Comparison of ENCODE assay signal across 20 cellular contexts in the genomic region with DNA sequence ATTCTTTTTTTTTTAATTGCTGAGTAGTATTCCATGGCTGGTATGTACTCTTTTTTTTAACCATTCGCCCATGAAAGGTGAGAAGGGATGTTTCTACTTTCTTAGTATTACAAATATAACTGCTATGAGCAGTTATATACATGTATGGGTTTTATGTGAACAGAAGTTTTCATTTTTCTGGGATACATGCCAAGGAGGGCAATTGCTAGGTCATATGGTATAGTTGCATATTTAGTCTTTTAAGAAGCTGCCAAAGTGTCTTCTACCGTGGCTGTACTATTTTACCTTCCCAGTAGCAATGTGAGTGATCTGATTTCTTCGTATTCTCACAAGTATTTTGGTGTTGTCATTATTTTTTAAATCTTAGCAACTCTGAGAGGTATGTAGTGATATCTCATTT. TPM values are rescaled to one million over a fixed set of nuclear protein-coding genes. Genes with fewer than 3 reads are reported as not detected.
DNase-seq lines count a peak whose midpoint lies in the region; ATAC-seq and TF ChIP-seq lines count a peak whose summit lies in the region.
"Had no signal": no experiment of that assay in that cellular context is flagged by ENCODE, and none has a peak within 500 bp of the region (broad histone marks: within the 10 kb centered on the region; RNA-seq: fewer than 3 reads in every experiment).

No MANE protein-coding gene starts in this region.

- H3K4me1 ChIP-seq in A673 (ENCODE audit: insufficient read depth, low read length, poor library complexity, severe bottlenecking): no peaks in the 10 kb centered on the region
- H3K4me1 ChIP-seq: A549, BLaER1 had no signal

- H3K9me3 ChIP-seq in A673 (ENCODE audit: low read depth, low read length, poor library complexity, severe bottlenecking): no peaks in the 10 kb centered on the region

- no peak overlapping the region for H3K4me3 ChIP-seq in fibroblast of villous mesenchyme (ENCODE audit: low read depth, low read length)
- no peak overlapping the region for H3K4me3 ChIP-seq in A673 (ENCODE audit: low read depth, low read length, poor library complexity, severe bottlenecking)
- H3K4me3 ChIP-seq: A549, BLaER1, GM23338 had no signal

- no peak for ATAC-seq in activated CD4-positive, CD25-positive, alpha-beta regulatory T cell treated with anti-CD3 and anti-CD28 coated beads, Interleukin-2, amount 50 U/mL, for 24 hours
- ATAC-seq: A549, GM23338, HCT116 had no signal

- CTCF ChIA-PET in A673 (lab: Charles Lee): no interaction called here

- TF ChIP-seq CTCF in fibroblast of villous mesenchyme (IDR thresholded peaks at IDR 0.05; ENCODE audit: insufficient read depth, low read depth, low read length): no peak
- TF ChIP-seq CTCF in A673 (conservative IDR thresholded peaks at IDR 0.05; ENCODE audit: low read depth, low read length): no peak

- POLR2A ChIA-PET in A673 (lab: Charles Lee; ENCODE audit: low non-redundant PET): no interaction called here

- no peaks in the 10 kb centered on the region for H3K27me3 ChIP-seq in A673 (replicated peaks; ENCODE audit: insufficient read depth, low read depth, low read length, poor library complexity)
- H3K27me3 ChIP-seq: BLaER1 had no signal

- no TSS peak for BruUV-seq in A673 (replicated peaks; lab: Mats Ljungman, UMichigan)

- intact Hi-C loops in A673 (cut with micrococcal nuclease; ENCODE audit: unreplicated experiment): no loop called here

- DNase-seq in DMS 273 (lab: John Stamatoyannopoulos, UW; ENCODE audit: unreplicated experiment): peak; percentile 41
- no peak for DNase-seq in DMS 273 treated with DMSO at 0.1 percent for 48 hours (lab: John Stamatoyannopoulos, UW)
- peak; percentile 22 for DNase-seq in HCEC 1CT
- DNase-seq in NCI-H69 (lab: John Stamatoyannopoulos, UW): peak; percentile 23
- peak; percentile 27 for DNase-seq in fibroblast of villous mesenchyme (ENCODE audit: low read depth)
- no peak for DNase-seq in A673 (ENCODE audit: low spot score)
- DNase-seq: CD4-positive, alpha-beta memory T cell; DMS53; DND-41; EL; HFFc6 had no signal

- no peaks in the 10 kb centered on the region for H3K36me3 ChIP-seq in A673 (ENCODE audit: insufficient read depth, low read length, poor library complexity, severe bottlenecking)
- H3K36me3 ChIP-seq: BLaER1 had no signal

- no peak overlapping the region for H3K27ac ChIP-seq in A673 (ENCODE audit: low read depth, low read length, poor library complexity, severe bottlenecking)
- H3K27ac ChIP-seq: 22Rv1, A549, BLaER1, HL-60 had no signal

RNA-seq across cellular contexts. Expression of a gene that starts 11.2 kb away (rescaled TPM):
- not detected in 2 replicates for total RNA-seq in fibroblast of villous mesenchyme
- not detected in 2 replicates for total RNA-seq in A673 (2021)
- total RNA-seq: CD4-positive, alpha-beta memory T cell; G401; GM23338; HFFc6; HT1080 had no signal

RNA-seq across cellular contexts. Expression of a gene that starts 20.7 kb away (rescaled TPM):
- total RNA-seq in fibroblast of villous mesenchyme (25.4 and 25.9 TPM in 2 replicates), A673 (2021) (4.4 and 4.5 TPM in 2 replicates)

RNA-seq across cellular contexts. Expression of a gene that starts 28.4 kb away (rescaled TPM):
- total RNA-seq in fibroblast of villous mesenchyme: not detected in 2 replicates
- not detected in 2 replicates for total RNA-seq in A673 (2021)
- total RNA-seq: CD4-positive, alpha-beta memory T cell; G401; GM23338; HFFc6; HT1080 had no signal

Comparison
In these comparisons a context has a peak if more than half of its experiments do, and no peak if none do; other contexts are left out.
1. DNase-seq: peak in DMS 273 (single experiment), HCEC 1CT (single experiment), NCI-H69 (single experiment) and fibroblast of villous mesenchyme (single experiment); none in DMS 273 treated with DMSO at 0.1 percent for 48 hours (single experiment) and A673 (single experiment).